18 cellular contexts compared by ENCODE assay signal in genomic region chr14:33282811-33283210, GRCh38.
DNase-seq lines count a peak whose midpoint lies in the region; ATAC-seq and TF ChIP-seq lines count a peak whose summit lies in the region.
"Had no signal": no experiment of that assay in that cellular context is flagged by ENCODE, and none has a peak within 500 bp of the region (broad histone marks: within the 10 kb centered on the region; RNA-seq: fewer than 3 reads in every experiment).

No MANE protein-coding gene starts in this region.

- H3K4me3 Mint-ChIP-seq in activated naive CD4-positive, alpha-beta T cell treated with anti-CD3 and anti-CD28 coated beads, Interleukin-2, amount 10 ng/mL, durations not matched to agents 7 days and 5 days: no peak overlapping the region
- H3K4me3 Mint-ChIP-seq: CD4-positive, alpha-beta T cell had no signal

- peaks cover 4% of the 10 kb centered on the region for H3K9me3 Mint-ChIP-seq in activated naive CD4-positive, alpha-beta T cell treated with anti-CD3 and anti-CD28 coated beads, Interleukin-2, amount 10 ng/mL, durations not matched to agents 7 days and 5 days
- H3K9me3 Mint-ChIP-seq: CD4-positive, alpha-beta T cell had no signal

- no peak for TF ChIP-seq EP300 in ovary (IDR thresholded peaks at IDR 0.05)

- no peak for TF ChIP-seq POLR2A in ovary (IDR thresholded peaks at IDR 0.05)

- no peaks in the 10 kb centered on the region for H3K4me1 Mint-ChIP-seq in activated naive CD4-positive, alpha-beta T cell treated with anti-CD3 and anti-CD28 coated beads, Interleukin-2, amount 10 ng/mL, durations not matched to agents 7 days and 5 days

- H3K36me3 ChIP-seq in brain microvascular endothelial cell (replicated peaks) (no peaks in the 10 kb centered on the region), ovary (no peaks in the 10 kb centered on the region), mucosa of descending colon (ENCODE audit: low read depth) (no peaks in the 10 kb centered on the region)

- H3K36me3 Mint-ChIP-seq in activated naive CD4-positive, alpha-beta T cell treated with anti-CD3 and anti-CD28 coated beads, Interleukin-2, amount 10 ng/mL, durations not matched to agents 7 days and 5 days: no peaks in the 10 kb centered on the region

- WGBS in ovary, 3 donors: 22 to 32% (median 32%) methylated on average over 1 of the region's 1 CpG

- no peak overlapping the region for H3K27ac Mint-ChIP-seq in activated naive CD4-positive, alpha-beta T cell treated with anti-CD3 and anti-CD28 coated beads, Interleukin-2, amount 10 ng/mL, durations not matched to agents 7 days and 5 days
- H3K27ac Mint-ChIP-seq: CD4-positive, alpha-beta T cell had no signal

- H3K27me3 ChIP-seq in brain microvascular endothelial cell (replicated peaks) (no peaks in the 10 kb centered on the region), ovary (no peaks in the 10 kb centered on the region)

- TF ChIP-seq CTCF in brain microvascular endothelial cell (IDR thresholded peaks at IDR 0.05; ENCODE audit: low read depth, low read length, missing control alignments): no peak
- TF ChIP-seq CTCF in ovary (IDR thresholded peaks at IDR 0.05): no peak
- no peak for TF ChIP-seq CTCF in mucosa of descending colon (IDR thresholded peaks at IDR 0.05)

- H3K27ac ChIP-seq in brain microvascular endothelial cell: no peak overlapping the region
- no peak overlapping the region for H3K27ac ChIP-seq in ovary
- H3K27ac ChIP-seq: A549, KMS-11 had no signal

- no peaks in the 10 kb centered on the region for H3K9me3 ChIP-seq in ovary
- H3K9me3 ChIP-seq in mucosa of descending colon: no peaks in the 10 kb centered on the region
- H3K9me3 ChIP-seq: A549 had no signal

- intact Hi-C loops in ovary (cut with DNase I) (no loop called here), mucosa of descending colon (cut with DNase I, micrococcal nuclease) (no loop called here)

- ATAC-seq in HG03175 (IDR thresholded peaks at IDR 0.05; ENCODE audit: unreplicated experiment) (no peak), mucosa of descending colon (no peak)
- ATAC-seq: A549, PC-3 had no signal

- CTCF ChIA-PET in activated naive CD4-positive, alpha-beta T cell treated with anti-CD3 and anti-CD28 coated beads, Interleukin-2, amount 10 ng/mL, durations not matched to agents 7 days and 5 days (lab: Charles Lee): no interaction called here

- H3K27me3 Mint-ChIP-seq in activated naive CD4-positive, alpha-beta T cell treated with anti-CD3 and anti-CD28 coated beads, Interleukin-2, amount 10 ng/mL, durations not matched to agents 7 days and 5 days: no peaks in the 10 kb centered on the region
- H3K27me3 Mint-ChIP-seq: CD4-positive, alpha-beta T cell had no signal

- H3K4me3 ChIP-seq in brain microvascular endothelial cell (ENCODE audit: low read depth, low read length) (no peak overlapping the region), ovary (no peak overlapping the region), mucosa of descending colon (no peak overlapping the region)
- H3K4me3 ChIP-seq: A549 had no signal

- DNase-seq in AG08395 (ENCODE audit: low spot score) (peak; percentile 58), GM03348 (ENCODE audit: low spot score) (peak; percentile 37), brain microvascular endothelial cell (peak; percentile 5), kidney tubule cell (ENCODE audit: low spot score) (peak; percentile 2), ovary (no peak), mucosa of descending colon (no peak)
- DNase-seq in activated naive CD4-positive, alpha-beta T cell treated with anti-CD3 and anti-CD28 coated beads, Interleukin-2, amount 10 ng/mL, durations not matched to agents 7 days and 5 days: no peak
- DNase-seq: CD4-positive, alpha-beta T cell; H7; NCI-H1092; NCI-H1694; NCI-H2107; NCI-H446; NCI-H748 treated with DMSO at 0.1 percent for 48 hours; PC-3 had no signal

- H3K4me1 ChIP-seq in ovary (ENCODE audit: insufficient read depth) (no peaks in the 10 kb centered on the region), mucosa of descending colon (ENCODE audit: low read depth) (peaks cover 5% of the 10 kb centered on the region)
- H3K4me1 ChIP-seq: A549 had no signal

- in situ Hi-C loops in brain microvascular endothelial cell (cut with HindIII; ENCODE audit: low pct_ligation_motif_present, low sequenced_read_pairs): no loop called here

Comparison
In these comparisons a context has a peak if more than half of its experiments do, and no peak if none do; other contexts are left out.
1. DNase-seq: peak in AG08395 (single experiment), GM03348 (single experiment), brain microvascular endothelial cell (single experiment) and kidney tubule cell (single experiment); none in ovary (0 of 5), activated naive CD4-positive, alpha-beta T cell treated with anti-CD3 and anti-CD28 coated beads, Interleukin-2, amount 10 ng/mL, durations not matched to agents 7 days and 5 days (single experiment) and mucosa of descending colon (0 of 3).